In the genomic region with DNA sequence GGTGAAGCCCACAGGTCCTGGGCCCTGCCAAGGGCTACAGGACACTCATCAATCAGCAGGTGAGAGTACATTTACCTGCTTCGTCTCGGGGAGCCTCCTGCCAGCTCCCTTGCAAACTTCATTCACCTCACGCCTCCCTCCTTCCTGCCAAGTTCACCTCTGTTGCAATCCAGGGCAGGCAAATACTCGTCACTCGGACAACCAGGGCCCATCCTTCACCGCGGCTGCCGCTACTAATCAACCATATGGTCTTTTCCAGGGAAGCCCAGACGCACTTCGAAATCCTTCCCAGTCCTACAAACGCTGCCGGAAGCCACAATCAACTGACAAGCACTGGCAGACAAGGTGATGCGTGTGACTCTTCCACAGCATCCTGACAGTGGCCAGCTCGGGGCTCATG, we compare ENCODE assay signal across 24 cellular contexts.
A peak's percentile ranks its signal among the peaks of the same experiment; 100 is the strongest.
DNase-seq lines count a peak whose midpoint lies in the region; ATAC-seq, FAIRE-seq and TF ChIP-seq lines count a peak whose summit lies in the region.
"Had no signal": no experiment of that assay in that cellular context is flagged by ENCODE, and none has a peak within 500 bp of the region (broad histone marks: within the 10 kb centered on the region; RNA-seq: fewer than 3 reads in every experiment).

No MANE protein-coding gene starts in this region.

- in situ Hi-C loops in mammary epithelial cell (cut with MboI; ENCODE audit: low sequenced_read_pairs in 2 of 2), result no loop called here

- peak; percentile 60 for DNase-seq in MCF 10A (ENCODE audit: unreplicated experiment)
- no peak for DNase-seq in mammary epithelial cell
- DNase-seq in left lung, result no peak
- no peak for DNase-seq in urothelium cell line (ENCODE audit: low spot score)
- DNase-seq in GM10248 (ENCODE audit: extremely low spot score), result no peak
- DNase-seq: activated CD4-positive, alpha-beta T cell treated with anti-CD3 and anti-CD28 coated beads, Interleukin-2, amount 10 ng/mL, durations not matched to agents 7 days and 5 days; activated CD8-positive, alpha-beta memory T cell treated with anti-CD3 and anti-CD28 coated beads, Interleukin-2, amount 50 U/mL, for 4 hours; brain microvascular endothelial cell; mesendoderm; natural killer cell; NCI-H2171 treated with DMSO at 0.1 percent for 48 hours; stimulated activated CD4-positive, alpha-beta T cell treated with anti-CD3 and anti-CD28 coated beads, Interleukin-4, amount 100 ng/mL, for 4 hours; stomach; upper lobe of left lung had no signal

- H3K27ac ChIP-seq in mammary epithelial cell (ENCODE audit: insufficient read depth, low read depth, low read length) (no peak overlapping the region), VCaP (peak overlapping the region; percentile 18; the same call in 1 of the 2 replicates), left lung (no peak overlapping the region), urinary bladder (ENCODE audit: low read depth) (peak overlapping the region; percentile 66)
- H3K27ac ChIP-seq: BLaER1, brain microvascular endothelial cell, coronary artery, SJSA1, stomach, upper lobe of left lung had no signal

- no peak overlapping the region for H3K4me2 ChIP-seq in mammary epithelial cell (ENCODE audit: insufficient read depth, low read depth, low read length)
- H3K4me2 ChIP-seq: BLaER1 had no signal

- BruUV-seq in MCF 10A (replicated peaks; lab: Mats Ljungman, UMichigan) (no TSS peak), mammary epithelial cell (replicated peaks; lab: Mats Ljungman, UMichigan) (no TSS peak)

- H3K36me3 ChIP-seq in mammary epithelial cell (ENCODE audit: insufficient read depth, low read length) (no peaks in the 10 kb centered on the region), left lung (no peaks in the 10 kb centered on the region), urinary bladder (ENCODE audit: insufficient read depth) (no peaks in the 10 kb centered on the region)
- H3K36me3 ChIP-seq: BLaER1, brain microvascular endothelial cell, SJSA1, stomach, upper lobe of left lung had no signal

- H3K4me1 Mint-ChIP-seq in MCF 10A (ENCODE audit: insufficient read depth, unreplicated experiment), result peaks cover 18% of the 10 kb centered on the region
- H3K4me1 Mint-ChIP-seq: activated CD4-positive, alpha-beta T cell treated with anti-CD3 and anti-CD28 coated beads, Interleukin-2, amount 10 ng/mL, durations not matched to agents 7 days and 5 days; natural killer cell had no signal

- H3K9me3 Mint-ChIP-seq in MCF 10A (ENCODE audit: unreplicated experiment), result no peaks in the 10 kb centered on the region
- H3K9me3 Mint-ChIP-seq: activated CD4-positive, alpha-beta T cell treated with anti-CD3 and anti-CD28 coated beads, Interleukin-2, amount 10 ng/mL, durations not matched to agents 7 days and 5 days; activated T-helper 2 cell treated with anti-CD3 and anti-CD28 coated beads, Interferon-gamma antibody, Interleukin-2, Interleukin-4, amounts not matched to agents 10 μg/mL and 5 μg/mL and 100 μg/mL, durations not matched to agents 14 hours and 24 hours and 36 hours; natural killer cell; T-helper 1 cell treated with Interleukin-12 subunit alpha and Interleukin-12 subunit beta and Interleukin-4 antibody, amounts not matched to agents 30 μg/mL and 1 μg/mL, for 36 hours had no signal

- POLR2A ChIA-PET in MCF 10A (lab: Yijun Ruan, JAX), result interaction anchor here (0.5 to 1.6 kb wide), 10 partner anchors 12 to 352 kb away, joined by 3 to 10 read pairs (median 3); a partner anchor contains a TSS
- POLR2A ChIA-PET in GM10248 (lab: Yijun Ruan, JAX), result no interaction called here

- peak overlapping the region; percentile 87 for H3K27ac Mint-ChIP-seq in MCF 10A (ENCODE audit: low read depth, unreplicated experiment)
- H3K27ac Mint-ChIP-seq: activated CD4-positive, alpha-beta T cell treated with anti-CD3 and anti-CD28 coated beads, Interleukin-2, amount 10 ng/mL, durations not matched to agents 7 days and 5 days; activated T-helper 2 cell treated with anti-CD3 and anti-CD28 coated beads, Interferon-gamma antibody, Interleukin-2, Interleukin-4, amounts not matched to agents 10 μg/mL and 5 μg/mL and 100 μg/mL, durations not matched to agents 14 hours and 24 hours and 36 hours; natural killer cell; T-helper 1 cell treated with Interleukin-12 subunit alpha and Interleukin-12 subunit beta and Interleukin-4 antibody, amounts not matched to agents 30 μg/mL and 1 μg/mL, for 36 hours had no signal

- H4K20me1 ChIP-seq in mammary epithelial cell (ENCODE audit: insufficient read depth, low read length), result no peaks in the 10 kb centered on the region
- H4K20me1 ChIP-seq: BLaER1 had no signal

- H3K9ac ChIP-seq in mammary epithelial cell (ENCODE audit: insufficient read depth, low read length), result no peak overlapping the region
- H3K9ac ChIP-seq: BLaER1 had no signal

- TF ChIP-seq CTCF in MCF 10A (IDR thresholded peaks at IDR 0.05; ENCODE audit: unreplicated experiment) (no peak), mammary epithelial cell (conservative IDR thresholded peaks at IDR 0.05 in 1 of 2, IDR thresholded peaks at IDR 0.05 in 1 of 2; ENCODE audit: extremely low read depth in 1 of 2, insufficient read depth in 1 of 2, low read depth in 1 of 2, low read length in 2 of 2) (no peak), VCaP (conservative IDR thresholded peaks at IDR 0.05) (no peak), left lung (IDR thresholded peaks at IDR 0.05) (no peak), GM10248 (IDR thresholded peaks at IDR 0.05; ENCODE audit: control extremely low read depth, extremely low read depth, low read depth, missing control alignments) (no peak)

- peak; percentile 16 for ATAC-seq in left lung
- no peak for ATAC-seq in HG02571 (IDR thresholded peaks at IDR 0.05; ENCODE audit: unreplicated experiment)
- ATAC-seq: natural killer cell had no signal

- WGBS in mammary epithelial cell (ENCODE audit: low coverage, missing lambda C conversion rate), result 33% methylated on average over 11 of the region's 14 CpGs
- WGBS in urinary bladder, result 73% methylated on average over 14 of the region's 14 CpGs

- H3K36me3 Mint-ChIP-seq in MCF 10A (ENCODE audit: insufficient read depth, unreplicated experiment), result peaks cover 4% of the 10 kb centered on the region
- H3K36me3 Mint-ChIP-seq: natural killer cell had no signal

- CTCF ChIA-PET in MCF 10A (lab: Yijun Ruan, JAX) (interaction anchor here (1.0 to 1.4 kb wide), 3 partner anchors 8 to 368 kb away, joined by 3 to 7 read pairs (median 3); no protein-coding TSS in a partner anchor), mammary epithelial cell (lab: Charles Lee; ENCODE audit: low non-redundant PET) (no interaction called here), GM10248 (lab: Yijun Ruan, JAX) (no interaction called here)

- H3K9me3 ChIP-seq in mammary epithelial cell (replicated peaks; ENCODE audit: insufficient read depth, low read length) (peaks cover 16% of the 10 kb centered on the region), left lung (no peaks in the 10 kb centered on the region)
- H3K9me3 ChIP-seq: SJSA1, stomach, upper lobe of left lung had no signal

- no peak for FAIRE-seq in urothelium cell line (lab: Jason Lieb, UNC)
- FAIRE-seq: endometrium, keratinocyte had no signal

- peak overlapping the region; percentile 46 for H3K4me3 Mint-ChIP-seq in MCF 10A (ENCODE audit: unreplicated experiment)
- H3K4me3 Mint-ChIP-seq: activated CD4-positive, alpha-beta T cell treated with anti-CD3 and anti-CD28 coated beads, Interleukin-2, amount 10 ng/mL, durations not matched to agents 7 days and 5 days; natural killer cell; T-helper 1 cell treated with Interleukin-12 subunit alpha and Interleukin-12 subunit beta and Interleukin-4 antibody, amounts not matched to agents 30 μg/mL and 1 μg/mL, for 36 hours had no signal

- H3K27me3 ChIP-seq in mammary epithelial cell (ENCODE audit: insufficient read depth, low read length) (no peaks in the 10 kb centered on the region), left lung (no peaks in the 10 kb centered on the region)
- H3K27me3 ChIP-seq: BLaER1, brain microvascular endothelial cell, SJSA1, stomach, upper lobe of left lung had no signal

- H2AFZ ChIP-seq in mammary epithelial cell (ENCODE audit: low read depth, low read length), result no peak overlapping the region

- no peaks in the 10 kb centered on the region for H3K4me1 ChIP-seq in mammary epithelial cell (ENCODE audit: insufficient read depth, low read length)
- no peaks in the 10 kb centered on the region for H3K4me1 ChIP-seq in left lung
- H3K4me1 ChIP-seq in urinary bladder (ENCODE audit: insufficient read depth), result no peaks in the 10 kb centered on the region
- H3K4me1 ChIP-seq: SJSA1 had no signal

- no peaks in the 10 kb centered on the region for H3K27me3 Mint-ChIP-seq in MCF 10A (ENCODE audit: insufficient read depth, unreplicated experiment)
- H3K27me3 Mint-ChIP-seq: activated CD4-positive, alpha-beta T cell treated with anti-CD3 and anti-CD28 coated beads, Interleukin-2, amount 10 ng/mL, durations not matched to agents 7 days and 5 days had no signal

- dilution Hi-C loops in mammary epithelial cell (cut with HindIII; ENCODE audit: low sequenced_read_pairs), result no loop called here

- H3K4me3 ChIP-seq in mammary epithelial cell (replicated peaks in 1 of 3; ENCODE audit: insufficient read depth in 1 of 3, low read depth in 2 of 3, low read length in 3 of 3), result no peak overlapping the region
- H3K4me3 ChIP-seq in left lung, result no peak overlapping the region
- H3K4me3 ChIP-seq in urinary bladder (ENCODE audit: low read depth, low read length), result no peak overlapping the region
- H3K4me3 ChIP-seq: BLaER1, coronary artery, SJSA1, stomach, upper lobe of left lung had no signal

- H3K79me2 ChIP-seq in mammary epithelial cell (ENCODE audit: insufficient read depth, low read length), result no peaks in the 10 kb centered on the region

- intact Hi-C loops in MCF 10A (cut with micrococcal nuclease), result no loop called here
- intact Hi-C loops in mammary epithelial cell (cut with micrococcal nuclease), result no loop called here
- intact Hi-C loops in left lung (cut with DNase I), result no loop called here

Comparison
In these comparisons a context has a peak if more than half of its experiments do, and no peak if none do; other contexts are left out.
1. H3K27ac ChIP-seq: peak in VCaP (single experiment) and urinary bladder (single experiment); none in mammary epithelial cell (single experiment) and left lung (0 of 2).